Comparison of ENCODE assay signal across 1 cellular context in genomic region chr4:124631760-124632159, GRCh38.
TF ChIP-seq lines count a peak whose summit lies in the region.

No MANE protein-coding gene starts in this region.

TF ChIP-seq in HCT116, 20 proteins besides CTCF, POLR2A, EP300 and RAD21 (continued from another document):
- TF ChIP-seq, protein P1, sequence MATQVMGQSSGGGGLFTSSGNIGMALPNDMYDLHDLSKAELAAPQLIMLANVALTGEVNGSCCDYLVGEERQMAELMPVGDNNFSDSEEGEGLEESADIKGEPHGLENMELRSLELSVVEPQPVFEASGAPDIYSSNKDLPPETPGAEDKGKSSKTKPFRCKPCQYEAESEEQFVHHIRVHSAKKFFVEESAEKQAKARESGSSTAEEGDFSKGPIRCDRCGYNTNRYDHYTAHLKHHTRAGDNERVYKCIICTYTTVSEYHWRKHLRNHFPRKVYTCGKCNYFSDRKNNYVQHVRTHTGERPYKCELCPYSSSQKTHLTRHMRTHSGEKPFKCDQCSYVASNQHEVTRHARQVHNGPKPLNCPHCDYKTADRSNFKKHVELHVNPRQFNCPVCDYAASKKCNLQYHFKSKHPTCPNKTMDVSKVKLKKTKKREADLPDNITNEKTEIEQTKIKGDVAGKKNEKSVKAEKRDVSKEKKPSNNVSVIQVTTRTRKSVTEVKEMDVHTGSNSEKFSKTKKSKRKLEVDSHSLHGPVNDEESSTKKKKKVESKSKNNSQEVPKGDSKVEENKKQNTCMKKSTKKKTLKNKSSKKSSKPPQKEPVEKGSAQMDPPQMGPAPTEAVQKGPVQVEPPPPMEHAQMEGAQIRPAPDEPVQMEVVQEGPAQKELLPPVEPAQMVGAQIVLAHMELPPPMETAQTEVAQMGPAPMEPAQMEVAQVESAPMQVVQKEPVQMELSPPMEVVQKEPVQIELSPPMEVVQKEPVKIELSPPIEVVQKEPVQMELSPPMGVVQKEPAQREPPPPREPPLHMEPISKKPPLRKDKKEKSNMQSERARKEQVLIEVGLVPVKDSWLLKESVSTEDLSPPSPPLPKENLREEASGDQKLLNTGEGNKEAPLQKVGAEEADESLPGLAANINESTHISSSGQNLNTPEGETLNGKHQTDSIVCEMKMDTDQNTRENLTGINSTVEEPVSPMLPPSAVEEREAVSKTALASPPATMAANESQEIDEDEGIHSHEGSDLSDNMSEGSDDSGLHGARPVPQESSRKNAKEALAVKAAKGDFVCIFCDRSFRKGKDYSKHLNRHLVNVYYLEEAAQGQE (IDR thresholded peaks at IDR 0.05; ENCODE audit: low read depth) = no peak
- TF ChIP-seq EGR1 (IDR thresholded peaks at IDR 0.05; ENCODE audit: low read depth) = peak; percentile 34; the same call in 1 of the 2 replicates
- no peak for TF ChIP-seq SIN3A (IDR thresholded peaks at IDR 0.05; ENCODE audit: low read depth)
- TF ChIP-seq ZNF274 (IDR thresholded peaks at IDR 0.05; ENCODE audit: low read depth, low read length) = no peak
- no peak for TF ChIP-seq EZH2phosphoT487 (IDR thresholded peaks at IDR 0.05; ENCODE audit: borderline replicate concordance)
- TF ChIP-seq CBX3 (IDR thresholded peaks at IDR 0.05; ENCODE audit: low read depth) = peak; percentile 93
- TF ChIP-seq ZBTB33 (IDR thresholded peaks at IDR 0.05; ENCODE audit: extremely low read depth, insufficient replicate concordance, low read length) = peak; percentile 59
- peak; percentile 62 for TF ChIP-seq YY1 (IDR thresholded peaks at IDR 0.05; ENCODE audit: extremely low read depth, insufficient replicate concordance, low read depth, low read length)
- peak; percentile 90 for TF ChIP-seq SP1 (IDR thresholded peaks at IDR 0.05; ENCODE audit: low read depth)
- TF ChIP-seq ELF1 (IDR thresholded peaks at IDR 0.05; ENCODE audit: borderline replicate concordance, low read depth) = no peak; the same call in 1 of the 2 replicates
- TF ChIP-seq CEBPB (IDR thresholded peaks at IDR 0.05; ENCODE audit: low read depth) = peak; percentile 87
- TF ChIP-seq SRF (IDR thresholded peaks at IDR 0.05; ENCODE audit: low read depth) = no peak; the same call in 1 of the 2 replicates
- peak; percentile 71 for TF ChIP-seq POLR2AphosphoS5 (IDR thresholded peaks at IDR 0.05; ENCODE audit: low read depth, low read length)
- no peak for TF ChIP-seq ZFX (IDR thresholded peaks at IDR 0.05)
- TF ChIP-seq JUND (IDR thresholded peaks at IDR 0.05) = peak; percentile 96
- TF ChIP-seq EZH2 (IDR thresholded peaks at IDR 0.05) = no peak
